In genomic region chr9:113572076-113572861, GRCh38 we compare ENCODE assay signal across 13 cellular contexts.
DNase-seq lines count a peak whose midpoint lies in the region; ATAC-seq, FAIRE-seq and TF ChIP-seq lines count a peak whose summit lies in the region.
"Had no signal": no experiment of that assay in that cellular context is flagged by ENCODE, and none has a peak within 500 bp of the region (broad histone marks: within the 10 kb centered on the region; RNA-seq: fewer than 3 reads in every experiment).

No MANE protein-coding gene starts in this region.

- no peaks in the 10 kb centered on the region; the same call in 1 of the 2 replicates for H3K79me2 ChIP-seq in HCT116 (ENCODE audit: insufficient read depth, low read length)

- no peaks in the 10 kb centered on the region for H3K9me3 Mint-ChIP-seq in activated CD8-positive, alpha-beta T cell treated with anti-CD3 and anti-CD28 coated beads, Interleukin-2, amount 10 ng/mL, durations not matched to agents 7 days and 5 days (ENCODE audit: insufficient read depth)
- H3K9me3 Mint-ChIP-seq: dendritic cell treated with granulocyte-macrophage colony-stimulating factor and Interleukin-4, amounts not matched to agents 40 ng/mL and 50 ng/mL, for 4 days had no signal

- no peaks in the 10 kb centered on the region for H4K20me1 ChIP-seq in HCT116 (ENCODE audit: insufficient read depth)

- no peak overlapping the region for H3K4me3 Mint-ChIP-seq in activated CD8-positive, alpha-beta T cell treated with anti-CD3 and anti-CD28 coated beads, Interleukin-2, amount 10 ng/mL, durations not matched to agents 7 days and 5 days
- H3K4me3 Mint-ChIP-seq: dendritic cell treated with granulocyte-macrophage colony-stimulating factor and Interleukin-4, amounts not matched to agents 40 ng/mL and 50 ng/mL, for 4 days had no signal

- WGBS in heart right ventricle, 2 donors: 50 to 68% methylated on average over 8 of the region's 8 CpGs
- WGBS in pancreas, 2 donors: 74 to 85% methylated on average over 8 of the region's 8 CpGs

- H3K4me3 ChIP-seq in HCT116 (replicated peaks in 1 of 2; ENCODE audit: low read depth in 1 of 2, low read length in 2 of 2) (no peak overlapping the region), heart right ventricle (no peak overlapping the region), pancreas (no peak overlapping the region)

- TF ChIP-seq CTCF in HCT116 (IDR thresholded peaks at IDR 0.05 in 2 of 3, conservative IDR thresholded peaks at IDR 0.05 in 1 of 3; ENCODE audit: borderline replicate concordance in 1 of 3, insufficient read depth in 1 of 3, low read depth in 2 of 3, low read length in 2 of 3): no peak
- no peak for TF ChIP-seq CTCF in heart right ventricle (IDR thresholded peaks at IDR 0.05)
- TF ChIP-seq CTCF in pancreas (IDR thresholded peaks at IDR 0.05): no peak

- H3K9me2 ChIP-seq in HCT116 (ENCODE audit: insufficient read depth): no peaks in the 10 kb centered on the region

- intact Hi-C loops in HCT116 (cut with micrococcal nuclease) (no loop called here), heart right ventricle (cut with DNase I) (loop anchor here in 4 of 10 donors (5.0 to 10.0 kb wide), 5 partner anchors 35 to 115 kb away; partner anchors contain the start of gene RGS3 (in 1 of the 4)), pancreas (cut with DNase I) (no loop called here)

- RAD21 ChIA-PET in HCT116 (lab: Charles Lee; ENCODE audit: low non-redundant PET in 1 of 2, low total read pairs in 2 of 2, uncharacterized antibody in 2 of 2, unreplicated experiment in 2 of 2): no interaction called here

- no peak overlapping the region for H3K9ac ChIP-seq in HCT116 (ENCODE audit: low read length)

- H3K4me1 Mint-ChIP-seq in activated CD8-positive, alpha-beta T cell treated with anti-CD3 and anti-CD28 coated beads, Interleukin-2, amount 10 ng/mL, durations not matched to agents 7 days and 5 days (ENCODE audit: low read depth): peaks cover 36% of the 10 kb centered on the region

- DNase-seq in HCT116 (ENCODE audit: low read depth, low spot score) (no peak), heart right ventricle (no peak), pancreas (peak in 4 of 6 donors; percentile 8 to 30 (median 14)), NCI-H2227 treated with DMSO at 0.1 percent for 48 hours (lab: John Stamatoyannopoulos, UW) (no peak), NCI-H1092 (lab: John Stamatoyannopoulos, UW) (no peak), DMS 273 treated with DMSO at 0.1 percent for 48 hours (lab: John Stamatoyannopoulos, UW) (no peak)
- DNase-seq in activated CD8-positive, alpha-beta T cell treated with anti-CD3 and anti-CD28 coated beads, Interleukin-2, amount 10 ng/mL, durations not matched to agents 7 days and 5 days: no peak
- DNase-seq: NCI-H1092 treated with DMSO at 0.1 percent for 48 hours; stimulated activated CD8-positive, alpha-beta memory T cell treated with anti-CD3 and anti-CD28 coated beads, Interleukin-4, amount 100 ng/mL, for 48 hours; T1000 had no signal

- H3K27ac ChIP-seq in HCT116 (ENCODE audit: low read depth, low read length) (no peak overlapping the region), heart right ventricle (peak overlapping the region; percentile 55 to 99 (median 76)), pancreas (no peak overlapping the region)

- ATAC-seq in HCT116 (0 out of 2 replicates have a peak, but pooled peaks have one; percentile 20), heart right ventricle (peak in 7 of 8 donors; percentile 16 to 63 (median 42)), pancreas (no peak), HG02852 (IDR thresholded peaks at IDR 0.05; ENCODE audit: unreplicated experiment) (no peak)
- ATAC-seq in activated CD8-positive, alpha-beta T cell treated with anti-CD3 and anti-CD28 coated beads, Interleukin-2, amount 10 ng/mL, durations not matched to agents 7 days and 5 days: no peak

- peaks cover 4% of the 10 kb centered on the region for H3K36me3 Mint-ChIP-seq in activated CD8-positive, alpha-beta T cell treated with anti-CD3 and anti-CD28 coated beads, Interleukin-2, amount 10 ng/mL, durations not matched to agents 7 days and 5 days (ENCODE audit: low read depth)

- H3K27me3 ChIP-seq in HCT116 (ENCODE audit: insufficient read depth, low read length): no peaks in the 10 kb centered on the region
- no peaks in the 10 kb centered on the region for H3K27me3 ChIP-seq in heart right ventricle
- no peaks in the 10 kb centered on the region for H3K27me3 ChIP-seq in pancreas

- TF ChIP-seq RAD21 in HCT116 (IDR thresholded peaks at IDR 0.05; ENCODE audit: low read depth): no peak

- peak overlapping the region; percentile 6 for H3K27ac Mint-ChIP-seq in activated CD8-positive, alpha-beta T cell treated with anti-CD3 and anti-CD28 coated beads, Interleukin-2, amount 10 ng/mL, durations not matched to agents 7 days and 5 days
- H3K27ac Mint-ChIP-seq: dendritic cell treated with granulocyte-macrophage colony-stimulating factor and Interleukin-4, amounts not matched to agents 40 ng/mL and 50 ng/mL, for 4 days had no signal

- no TSS peak for BruUV-seq in HCT116 (replicated peaks; lab: Mats Ljungman, UMichigan)

- CTCF ChIA-PET in HCT116 (lab: Charles Lee): no interaction called here
- CTCF ChIA-PET in activated CD8-positive, alpha-beta T cell treated with anti-CD3 and anti-CD28 coated beads, Interleukin-2, amount 10 ng/mL, durations not matched to agents 7 days and 5 days (lab: Charles Lee): interaction anchor here (0.6 to 1.4 kb wide), 3 partner anchors 18 to 1031 kb away, joined by 3 to 5 read pairs (median 3); no protein-coding TSS in a partner anchor

- H3K9me3 ChIP-seq in HCT116 (ENCODE audit: control insufficient read depth in 1 of 2, insufficient read depth in 1 of 2, low read depth in 1 of 2, low read length in 2 of 2) (no peaks in the 10 kb centered on the region), heart right ventricle (no peaks in the 10 kb centered on the region), pancreas (no peaks in the 10 kb centered on the region)

- no peak overlapping the region for H2AFZ ChIP-seq in HCT116 (ENCODE audit: low read depth, low read length, poor library complexity, severe bottlenecking)

- no peaks in the 10 kb centered on the region for H3K27me3 Mint-ChIP-seq in activated CD8-positive, alpha-beta T cell treated with anti-CD3 and anti-CD28 coated beads, Interleukin-2, amount 10 ng/mL, durations not matched to agents 7 days and 5 days (ENCODE audit: low read depth)
- H3K27me3 Mint-ChIP-seq: dendritic cell treated with granulocyte-macrophage colony-stimulating factor and Interleukin-4, amounts not matched to agents 40 ng/mL and 50 ng/mL, for 4 days had no signal

- POLR2A ChIA-PET in HCT116 (lab: Charles Lee): no interaction called here
- POLR2A ChIA-PET in activated CD8-positive, alpha-beta T cell treated with anti-CD3 and anti-CD28 coated beads, Interleukin-2, amount 10 ng/mL, durations not matched to agents 7 days and 5 days (lab: Charles Lee): no interaction called here

- H3K36me3 ChIP-seq in HCT116 (ENCODE audit: control insufficient read depth in 1 of 2, insufficient read depth in 2 of 2, low read length in 2 of 2) (no peaks in the 10 kb centered on the region), heart right ventricle (peaks cover 0 to 6% (median 0%) of the 10 kb centered on the region in 9 donors), pancreas (no peaks in the 10 kb centered on the region)

- no peak for TF ChIP-seq POLR2A in HCT116 (IDR thresholded peaks at IDR 0.05; ENCODE audit: borderline replicate concordance, extremely low read depth, insufficient read depth, insufficient read length)

- H3K4me2 ChIP-seq in HCT116 (ENCODE audit: low read length): no peak overlapping the region

- peaks cover 19 to 50% of the 10 kb centered on the region in 2 experiments for H3K4me1 ChIP-seq in HCT116 (ENCODE audit: control insufficient read depth in 1 of 2, insufficient read depth in 2 of 2, low read length in 2 of 2)
- peaks cover 25 to 99% (median 72%) of the 10 kb centered on the region in 9 donors for H3K4me1 ChIP-seq in heart right ventricle
- peaks cover 0 to 11% (median 6%) of the 10 kb centered on the region in 3 donors for H3K4me1 ChIP-seq in pancreas

- FAIRE-seq in pancreas (lab: Jason Lieb, UNC): no peak
- FAIRE-seq: RCC 7860 had no signal

TF ChIP-seq in HCT116, 20 proteins besides CTCF, POLR2A, EP300 and RAD21 (continues in another document):
- TF ChIP-seq SP1 (IDR thresholded peaks at IDR 0.05; ENCODE audit: low read depth) (no peak), POLR2AphosphoS5 (IDR thresholded peaks at IDR 0.05; ENCODE audit: low read depth, low read length) (no peak), JUND (IDR thresholded peaks at IDR 0.05) (no peak), SIN3A (IDR thresholded peaks at IDR 0.05; ENCODE audit: low read depth) (no peak), ELF1 (IDR thresholded peaks at IDR 0.05; ENCODE audit: borderline replicate concordance, low read depth) (no peak), YY1 (IDR thresholded peaks at IDR 0.05; ENCODE audit: extremely low read depth, insufficient replicate concordance, low read depth, low read length) (no peak), EGR1 (IDR thresholded peaks at IDR 0.05; ENCODE audit: low read depth) (no peak), TCF7L2 (IDR thresholded peaks at IDR 0.05; ENCODE audit: borderline replicate concordance, extremely low read depth, insufficient read depth, insufficient read length) (no peak)
- TF ChIP-seq, protein P1, sequence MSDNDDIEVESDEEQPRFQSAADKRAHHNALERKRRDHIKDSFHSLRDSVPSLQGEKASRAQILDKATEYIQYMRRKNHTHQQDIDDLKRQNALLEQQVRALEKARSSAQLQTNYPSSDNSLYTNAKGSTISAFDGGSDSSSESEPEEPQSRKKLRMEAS (IDR thresholded peaks at IDR 0.05): no peak

Comparison
In these comparisons a context has a peak if more than half of its experiments do, and no peak if none do; other contexts are left out.
1. ATAC-seq: peak in HCT116 (single experiment) and heart right ventricle (7 of 8); none in activated CD8-positive, alpha-beta T cell treated with anti-CD3 and anti-CD28 coated beads, Interleukin-2, amount 10 ng/mL, durations not matched to agents 7 days and 5 days (single experiment), pancreas (0 of 4) and HG02852 (single experiment).
2. DNase-seq: peak in pancreas (4 of 6); none in HCT116 (single experiment), activated CD8-positive, alpha-beta T cell treated with anti-CD3 and anti-CD28 coated beads, Interleukin-2, amount 10 ng/mL, durations not matched to agents 7 days and 5 days (single experiment), heart right ventricle (0 of 2), NCI-H2227 treated with DMSO at 0.1 percent for 48 hours (single experiment), NCI-H1092 (single experiment) and DMS 273 treated with DMSO at 0.1 percent for 48 hours (single experiment).
3. H3K27ac ChIP-seq: peak in heart right ventricle (10 of 10); none in HCT116 (single experiment) and pancreas (0 of 4).